Comparison of ENCODE assay signal across 1 cellular context in the genomic region with DNA sequence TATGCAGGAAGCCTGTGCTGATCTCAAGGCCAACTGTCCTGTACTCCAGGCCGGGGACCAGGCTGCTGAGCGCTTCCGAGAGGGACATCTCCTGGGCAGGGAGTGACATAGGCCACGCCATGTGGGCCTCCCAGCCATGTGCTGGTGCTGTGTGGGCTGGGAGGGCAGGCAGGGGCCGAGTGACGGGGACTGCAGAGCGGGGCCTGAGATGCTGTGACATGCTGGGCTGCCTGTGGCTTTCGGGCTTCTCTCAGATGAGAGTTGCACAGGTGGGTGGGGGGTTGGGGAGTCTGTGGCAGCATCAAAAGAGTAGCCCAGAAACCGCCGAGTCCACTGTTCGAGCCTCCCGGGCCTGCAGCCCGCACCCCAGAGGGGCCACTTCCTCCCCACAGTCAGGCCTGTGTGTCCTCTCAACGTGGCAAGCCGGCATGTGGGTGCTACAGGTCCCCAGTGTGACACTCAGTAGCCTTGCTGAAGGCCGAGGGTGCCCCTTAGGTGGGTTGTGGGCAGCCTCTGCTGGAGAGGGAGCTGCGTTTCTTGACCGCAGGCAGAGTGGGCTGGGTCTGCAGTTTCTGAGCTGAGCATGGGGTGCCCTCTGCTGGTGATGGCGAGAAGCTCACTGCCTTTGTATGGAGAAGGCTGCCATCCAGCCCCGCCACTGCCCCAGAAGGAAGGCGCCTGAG.
TF ChIP-seq lines count a peak whose summit lies in the region.

No MANE protein-coding gene starts in this region.

TF ChIP-seq in HepG2, 621 proteins besides CTCF, POLR2A, EP300 and RAD21 (continued from another document):
- no peak for TF ChIP-seq ZBTB25 (CRISPR knock-in tag; IDR thresholded peaks at IDR 0.05)
- no peak for TF ChIP-seq NCOA2 (CRISPR knock-in tag; IDR thresholded peaks at IDR 0.05)
- no peak for TF ChIP-seq FOXK2 (IDR thresholded peaks at IDR 0.05)
- no peak for TF ChIP-seq IKZF4 (CRISPR knock-in tag; IDR thresholded peaks at IDR 0.05; ENCODE audit: borderline replicate concordance, low read depth, not compliant biosample characterization)
- TF ChIP-seq DMAP1 (CRISPR knock-in tag; IDR thresholded peaks at IDR 0.05), result no peak
- no peak for TF ChIP-seq GATA4 (IDR thresholded peaks at IDR 0.05; ENCODE audit: borderline replicate concordance, low read depth)
- TF ChIP-seq GATAD1 (CRISPR knock-in tag; IDR thresholded peaks at IDR 0.05), result no peak
- TF ChIP-seq, protein P1, sequence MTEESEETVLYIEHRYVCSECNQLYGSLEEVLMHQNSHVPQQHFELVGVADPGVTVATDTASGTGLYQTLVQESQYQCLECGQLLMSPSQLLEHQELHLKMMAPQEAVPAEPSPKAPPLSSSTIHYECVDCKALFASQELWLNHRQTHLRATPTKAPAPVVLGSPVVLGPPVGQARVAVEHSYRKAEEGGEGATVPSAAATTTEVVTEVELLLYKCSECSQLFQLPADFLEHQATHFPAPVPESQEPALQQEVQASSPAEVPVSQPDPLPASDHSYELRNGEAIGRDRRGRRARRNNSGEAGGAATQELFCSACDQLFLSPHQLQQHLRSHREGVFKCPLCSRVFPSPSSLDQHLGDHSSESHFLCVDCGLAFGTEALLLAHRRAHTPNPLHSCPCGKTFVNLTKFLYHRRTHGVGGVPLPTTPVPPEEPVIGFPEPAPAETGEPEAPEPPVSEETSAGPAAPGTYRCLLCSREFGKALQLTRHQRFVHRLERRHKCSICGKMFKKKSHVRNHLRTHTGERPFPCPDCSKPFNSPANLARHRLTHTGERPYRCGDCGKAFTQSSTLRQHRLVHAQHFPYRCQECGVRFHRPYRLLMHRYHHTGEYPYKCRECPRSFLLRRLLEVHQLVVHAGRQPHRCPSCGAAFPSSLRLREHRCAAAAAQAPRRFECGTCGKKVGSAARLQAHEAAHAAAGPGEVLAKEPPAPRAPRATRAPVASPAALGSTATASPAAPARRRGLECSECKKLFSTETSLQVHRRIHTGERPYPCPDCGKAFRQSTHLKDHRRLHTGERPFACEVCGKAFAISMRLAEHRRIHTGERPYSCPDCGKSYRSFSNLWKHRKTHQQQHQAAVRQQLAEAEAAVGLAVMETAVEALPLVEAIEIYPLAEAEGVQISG (CRISPR knock-in tag; IDR thresholded peaks at IDR 0.05), result no peak
- no peak for TF ChIP-seq ZNF24 (IDR thresholded peaks at IDR 0.05)
- TF ChIP-seq, protein P2, sequence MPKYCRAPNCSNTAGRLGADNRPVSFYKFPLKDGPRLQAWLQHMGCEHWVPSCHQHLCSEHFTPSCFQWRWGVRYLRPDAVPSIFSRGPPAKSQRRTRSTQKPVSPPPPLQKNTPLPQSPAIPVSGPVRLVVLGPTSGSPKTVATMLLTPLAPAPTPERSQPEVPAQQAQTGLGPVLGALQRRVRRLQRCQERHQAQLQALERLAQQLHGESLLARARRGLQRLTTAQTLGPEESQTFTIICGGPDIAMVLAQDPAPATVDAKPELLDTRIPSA (CRISPR knock-in tag; IDR thresholded peaks at IDR 0.05; ENCODE audit: borderline replicate concordance), result no peak
- 0 out of 2 replicates have a peak, but pooled peaks have one; percentile 52 for TF ChIP-seq ZNF556 (CRISPR knock-in tag; IDR thresholded peaks at IDR 0.05; ENCODE audit: borderline replicate concordance)
- TF ChIP-seq ZNF652 (CRISPR knock-in tag; IDR thresholded peaks at IDR 0.05; ENCODE audit: borderline replicate concordance, low read depth), result no peak
- no peak for TF ChIP-seq GRHL1 (CRISPR knock-in tag; conservative IDR thresholded peaks at IDR 0.05)
- no peak for TF ChIP-seq GMEB1 (CRISPR knock-in tag; IDR thresholded peaks at IDR 0.05; ENCODE audit: borderline replicate concordance)
- TF ChIP-seq SIN3B (IDR thresholded peaks at IDR 0.05; ENCODE audit: low read length), result no peak
- no peak for TF ChIP-seq RNF2 (conservative IDR thresholded peaks at IDR 0.05; ENCODE audit: low read depth)
- no peak for TF ChIP-seq RARA (CRISPR knock-in tag; IDR thresholded peaks at IDR 0.05)
- no peak for TF ChIP-seq HNRNPLL (IDR thresholded peaks at IDR 0.05; ENCODE audit: low read depth, low read length, poor library complexity, severe bottlenecking)
- TF ChIP-seq, protein P3, sequence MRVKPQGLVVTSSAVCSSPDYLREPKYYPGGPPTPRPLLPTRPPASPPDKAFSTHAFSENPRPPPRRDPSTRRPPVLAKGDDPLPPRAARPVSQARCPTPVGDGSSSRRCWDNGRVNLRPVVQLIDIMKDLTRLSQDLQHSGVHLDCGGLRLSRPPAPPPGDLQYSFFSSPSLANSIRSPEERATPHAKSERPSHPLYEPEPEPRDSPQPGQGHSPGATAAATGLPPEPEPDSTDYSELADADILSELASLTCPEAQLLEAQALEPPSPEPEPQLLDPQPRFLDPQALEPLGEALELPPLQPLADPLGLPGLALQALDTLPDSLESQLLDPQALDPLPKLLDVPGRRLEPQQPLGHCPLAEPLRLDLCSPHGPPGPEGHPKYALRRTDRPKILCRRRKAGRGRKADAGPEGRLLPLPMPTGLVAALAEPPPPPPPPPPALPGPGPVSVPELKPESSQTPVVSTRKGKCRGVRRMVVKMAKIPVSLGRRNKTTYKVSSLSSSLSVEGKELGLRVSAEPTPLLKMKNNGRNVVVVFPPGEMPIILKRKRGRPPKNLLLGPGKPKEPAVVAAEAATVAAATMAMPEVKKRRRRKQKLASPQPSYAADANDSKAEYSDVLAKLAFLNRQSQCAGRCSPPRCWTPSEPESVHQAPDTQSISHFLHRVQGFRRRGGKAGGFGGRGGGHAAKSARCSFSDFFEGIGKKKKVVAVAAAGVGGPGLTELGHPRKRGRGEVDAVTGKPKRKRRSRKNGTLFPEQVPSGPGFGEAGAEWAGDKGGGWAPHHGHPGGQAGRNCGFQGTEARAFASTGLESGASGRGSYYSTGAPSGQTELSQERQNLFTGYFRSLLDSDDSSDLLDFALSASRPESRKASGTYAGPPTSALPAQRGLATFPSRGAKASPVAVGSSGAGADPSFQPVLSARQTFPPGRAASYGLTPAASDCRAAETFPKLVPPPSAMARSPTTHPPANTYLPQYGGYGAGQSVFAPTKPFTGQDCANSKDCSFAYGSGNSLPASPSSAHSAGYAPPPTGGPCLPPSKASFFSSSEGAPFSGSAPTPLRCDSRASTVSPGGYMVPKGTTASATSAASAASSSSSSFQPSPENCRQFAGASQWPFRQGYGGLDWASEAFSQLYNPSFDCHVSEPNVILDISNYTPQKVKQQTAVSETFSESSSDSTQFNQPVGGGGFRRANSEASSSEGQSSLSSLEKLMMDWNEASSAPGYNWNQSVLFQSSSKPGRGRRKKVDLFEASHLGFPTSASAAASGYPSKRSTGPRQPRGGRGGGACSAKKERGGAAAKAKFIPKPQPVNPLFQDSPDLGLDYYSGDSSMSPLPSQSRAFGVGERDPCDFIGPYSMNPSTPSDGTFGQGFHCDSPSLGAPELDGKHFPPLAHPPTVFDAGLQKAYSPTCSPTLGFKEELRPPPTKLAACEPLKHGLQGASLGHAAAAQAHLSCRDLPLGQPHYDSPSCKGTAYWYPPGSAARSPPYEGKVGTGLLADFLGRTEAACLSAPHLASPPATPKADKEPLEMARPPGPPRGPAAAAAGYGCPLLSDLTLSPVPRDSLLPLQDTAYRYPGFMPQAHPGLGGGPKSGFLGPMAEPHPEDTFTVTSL (CRISPR knock-in tag; IDR thresholded peaks at IDR 0.05; ENCODE audit: borderline replicate concordance), result no peak
- TF ChIP-seq PITX1 (CRISPR knock-in tag; IDR thresholded peaks at IDR 0.05), result no peak
- TF ChIP-seq ZNF430 (CRISPR knock-in tag; IDR thresholded peaks at IDR 0.05), result no peak
- TF ChIP-seq HOXA5 (CRISPR knock-in tag; IDR thresholded peaks at IDR 0.05), result no peak
- no peak; the same call in 1 of the 2 replicates for TF ChIP-seq SAP130 (CRISPR knock-in tag; IDR thresholded peaks at IDR 0.05; ENCODE audit: low read depth)
- TF ChIP-seq TCF12 (IDR thresholded peaks at IDR 0.05), result no peak
- TF ChIP-seq TCF12 (CRISPR knock-in tag; IDR thresholded peaks at IDR 0.05), result no peak
- peak; percentile 50; the same call in 1 of the 2 replicates for TF ChIP-seq KDM5B (CRISPR knock-in tag; IDR thresholded peaks at IDR 0.05; ENCODE audit: borderline replicate concordance)
- no peak for TF ChIP-seq ARID2 (CRISPR knock-in tag; IDR thresholded peaks at IDR 0.05; ENCODE audit: borderline replicate concordance)
- TF ChIP-seq ELF4 (CRISPR knock-in tag; IDR thresholded peaks at IDR 0.05; ENCODE audit: borderline replicate concordance), result no peak
- 0 out of 2 replicates have a peak, but pooled peaks have one; percentile 30 for TF ChIP-seq REPIN1 (CRISPR knock-in tag; IDR thresholded peaks at IDR 0.05; ENCODE audit: borderline replicate concordance, low read depth)
- TF ChIP-seq, protein P4, sequence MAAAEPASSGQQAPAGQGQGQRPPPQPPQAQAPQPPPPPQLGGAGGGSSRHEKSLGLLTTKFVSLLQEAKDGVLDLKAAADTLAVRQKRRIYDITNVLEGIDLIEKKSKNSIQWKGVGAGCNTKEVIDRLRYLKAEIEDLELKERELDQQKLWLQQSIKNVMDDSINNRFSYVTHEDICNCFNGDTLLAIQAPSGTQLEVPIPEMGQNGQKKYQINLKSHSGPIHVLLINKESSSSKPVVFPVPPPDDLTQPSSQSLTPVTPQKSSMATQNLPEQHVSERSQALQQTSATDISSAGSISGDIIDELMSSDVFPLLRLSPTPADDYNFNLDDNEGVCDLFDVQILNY (CRISPR knock-in tag; conservative IDR thresholded peaks at IDR 0.05), result no peak
- TF ChIP-seq ETS1 (CRISPR knock-in tag; IDR thresholded peaks at IDR 0.05), result no peak
- no peak for TF ChIP-seq RFX1 (IDR thresholded peaks at IDR 0.05)
